In genomic region chr5:74622122-74622521, GRCh38 we compare ENCODE assay signal across 13 cellular contexts. TPM values are rescaled to one million over a fixed set of nuclear protein-coding genes. Genes with fewer than 3 reads are reported as not detected.
DNase-seq lines count a peak whose midpoint lies in the region; ATAC-seq lines count a peak whose summit lies in the region.
"Had no signal": no experiment of that assay in that cellular context is flagged by ENCODE, and none has a peak within 500 bp of the region (broad histone marks: within the 10 kb centered on the region; RNA-seq: fewer than 3 reads in every experiment).

No MANE protein-coding gene starts in this region.

- intact Hi-C loops in activated CD4-positive, alpha-beta T cell treated with anti-CD3 and anti-CD28 coated beads, Interleukin-2, amount 10 ng/mL, durations not matched to agents 24 days and 14 days (cut with micrococcal nuclease), result loop anchor here (1.0 kb wide), 3 partner anchors 9 to 45 kb away; no protein-coding TSS in a partner anchor

- H3K4me1 Mint-ChIP-seq in activated CD4-positive, alpha-beta T cell treated with anti-CD3 and anti-CD28 coated beads, Interleukin-2, amount 10 ng/mL, durations not matched to agents 24 days and 14 days, result peaks cover 8% of the 10 kb centered on the region

- H3K4me3 Mint-ChIP-seq in activated CD4-positive, alpha-beta T cell treated with anti-CD3 and anti-CD28 coated beads, Interleukin-2, amount 10 ng/mL, durations not matched to agents 24 days and 14 days, result no peak overlapping the region
- H3K4me3 Mint-ChIP-seq: nephron progenitor cell, WTC11 had no signal

- peaks cover 48% of the 10 kb centered on the region for H3K27me3 Mint-ChIP-seq in activated CD4-positive, alpha-beta T cell treated with anti-CD3 and anti-CD28 coated beads, Interleukin-2, amount 10 ng/mL, durations not matched to agents 24 days and 14 days

- DNase-seq in activated CD4-positive, alpha-beta T cell treated with anti-CD3 and anti-CD28 coated beads, Interleukin-2, amount 50 U/mL, for 48 hours, result peak; percentile 18 to 33
- no peak for DNase-seq in activated CD4-positive, alpha-beta T cell treated with anti-CD3 and anti-CD28 coated beads, Interleukin-2, amount 10 ng/mL, durations not matched to agents 24 days and 14 days
- DNase-seq in glomerular visceral epithelial cell (ENCODE audit: extremely low spot score) (peak; percentile 40), NCI-H146 (lab: John Stamatoyannopoulos, UW) (no peak), HT-29 (ENCODE audit: low spot score) (no peak), pons (ENCODE audit: low spot score) (no peak)
- DNase-seq: activated gamma-delta T cell, erythroblast, left lung, nephron progenitor cell had no signal

- no peak overlapping the region for H3K27ac Mint-ChIP-seq in activated CD4-positive, alpha-beta T cell treated with anti-CD3 and anti-CD28 coated beads, Interleukin-2, amount 10 ng/mL, durations not matched to agents 24 days and 14 days
- H3K27ac Mint-ChIP-seq: nephron progenitor cell, WTC11 had no signal

- no peaks in the 10 kb centered on the region for H3K9me3 Mint-ChIP-seq in activated CD4-positive, alpha-beta T cell treated with anti-CD3 and anti-CD28 coated beads, Interleukin-2, amount 10 ng/mL, durations not matched to agents 24 days and 14 days
- H3K9me3 Mint-ChIP-seq: WTC11 had no signal

- ATAC-seq in GM18511 (IDR thresholded peaks at IDR 0.05; ENCODE audit: unreplicated experiment) (peak; percentile 56), HG03432 (IDR thresholded peaks at IDR 0.05; ENCODE audit: unreplicated experiment) (peak; percentile 67)
- ATAC-seq: left lung, WTC11 had no signal

- H3K36me3 Mint-ChIP-seq in activated CD4-positive, alpha-beta T cell treated with anti-CD3 and anti-CD28 coated beads, Interleukin-2, amount 10 ng/mL, durations not matched to agents 24 days and 14 days (ENCODE audit: low read depth), result no peaks in the 10 kb centered on the region
- H3K36me3 Mint-ChIP-seq: WTC11 had no signal

RNA-seq across cellular contexts. Expression of gene ENC1, which starts 18.4 kb away (rescaled TPM):
- 1.2 and 2.0 TPM in 2 replicates for total RNA-seq in activated CD4-positive, alpha-beta T cell treated with anti-CD3 and anti-CD28 coated beads, Interleukin-2, amount 10 ng/mL, durations not matched to agents 24 days and 14 days
- total RNA-seq in HT-29 (2014; rRNA removed; shearing (Covaris generic)), result 397 and 427 TPM in 2 replicates

Comparison
In these comparisons a context has a peak if more than half of its experiments do, and no peak if none do; other contexts are left out.
1. DNase-seq: peak in activated CD4-positive, alpha-beta T cell treated with anti-CD3 and anti-CD28 coated beads, Interleukin-2, amount 50 U/mL, for 48 hours (2 of 2) and glomerular visceral epithelial cell (single experiment); none in activated CD4-positive, alpha-beta T cell treated with anti-CD3 and anti-CD28 coated beads, Interleukin-2, amount 10 ng/mL, durations not matched to agents 24 days and 14 days (single experiment), NCI-H146 (single experiment), HT-29 (single experiment) and pons (single experiment).
2. RNA of gene ENC1, which starts 18.4 kb away (total RNA-seq): 397 to 427 TPM in HT-29; 1.2 to 2.0 TPM in activated CD4-positive, alpha-beta T cell treated with anti-CD3 and anti-CD28 coated beads, Interleukin-2, amount 10 ng/mL, durations not matched to agents 24 days and 14 days; every median in the first group is over 100 times any median in the second.